Comparison of ENCODE assay signal across 15 cellular contexts in genomic region chr2:95050385-95051300, GRCh38. TPM values are rescaled to one million over a fixed set of nuclear protein-coding genes. Genes with fewer than 3 reads are reported as not detected.
DNase-seq lines count a peak whose midpoint lies in the region; TF ChIP-seq lines count a peak whose summit lies in the region.
"Had no signal": no experiment of that assay in that cellular context is flagged by ENCODE, and none has a peak within 500 bp of the region (broad histone marks: within the 10 kb centered on the region; RNA-seq: fewer than 3 reads in every experiment).

No MANE protein-coding gene starts in this region.

- peaks cover 15% of the 10 kb centered on the region for H3K79me2 ChIP-seq in PC-9 (ENCODE audit: low read depth)
- H3K79me2 ChIP-seq: parathyroid adenoma had no signal

- H3K9me2 ChIP-seq in PC-9 (ENCODE audit: insufficient read depth), result no peaks in the 10 kb centered on the region

- peaks cover 82% of the 10 kb centered on the region for H3K4me1 ChIP-seq in PC-9 (replicated peaks; ENCODE audit: insufficient read depth)
- H3K4me1 ChIP-seq: BE2C, foreskin keratinocyte had no signal

- CTCF ChIA-PET in PC-9 (lab: Charles Lee), result no interaction called here

- H3K9me3 ChIP-seq in PC-9 (ENCODE audit: insufficient read depth, low read depth) (no peaks in the 10 kb centered on the region), WERI-Rb-1 (ENCODE audit: severe bottlenecking) (no peaks in the 10 kb centered on the region)
- H3K9me3 ChIP-seq: BE2C had no signal

- TF ChIP-seq CTCF in PC-9 (conservative IDR thresholded peaks at IDR 0.05) (no peak), WERI-Rb-1 (IDR thresholded peaks at IDR 0.05; ENCODE audit: low read depth, low read length) (no peak)

- H2AFZ ChIP-seq in PC-9, result no peak overlapping the region
- H2AFZ ChIP-seq: parathyroid adenoma had no signal

- peak; percentile 22 for DNase-seq in stimulated activated CD4-positive, alpha-beta T cell treated with anti-CD3 and anti-CD28 coated beads, Interleukin-15, amount 100 ng/mL, for 24 hours
- DNase-seq in stimulated activated CD4-positive, alpha-beta T cell treated with anti-CD3 and anti-CD28 coated beads, Interleukin-2, amount 100 ng/mL, for 48 hours, result no peak
- DNase-seq in PC-9 (peak in 1 of 2 experiments; percentile 38), islet precursor cell (peak; percentile 12), WERI-Rb-1 (no peak), NCI-H146 (lab: John Stamatoyannopoulos, UW) (no peak), HCEC 1CT (no peak)
- DNase-seq: BE2C; central memory CD4-positive, alpha-beta T cell; foreskin keratinocyte; NCI-H446; SHP77 had no signal

- intact Hi-C loops in PC-9 (cut with micrococcal nuclease; ENCODE audit: unreplicated experiment), result no loop called here

- H3K27ac ChIP-seq in PC-9 (peak overlapping the region; percentile 92), WERI-Rb-1 (no peak overlapping the region)
- H3K27ac ChIP-seq: foreskin keratinocyte, parathyroid adenoma had no signal

- POLR2A ChIA-PET in PC-9 (lab: Charles Lee; ENCODE audit: unreplicated experiment), result no interaction called here

- peaks cover 57% of the 10 kb centered on the region for H3F3A ChIP-seq in PC-9 (ENCODE audit: insufficient read depth, low read depth)

- no TSS peak for BruUV-seq in PC-9 (replicated peaks; lab: Mats Ljungman, UMichigan)

- H3K27me3 ChIP-seq in PC-9 (ENCODE audit: insufficient read depth, low read depth) (no peaks in the 10 kb centered on the region), WERI-Rb-1 (ENCODE audit: insufficient read depth, low read depth, severe bottlenecking) (no peaks in the 10 kb centered on the region)
- H3K27me3 ChIP-seq: BE2C had no signal

- H3K36me3 ChIP-seq in PC-9 (ENCODE audit: low read depth) (peaks cover 41% of the 10 kb centered on the region), WERI-Rb-1 (no peaks in the 10 kb centered on the region)
- H3K36me3 ChIP-seq: BE2C had no signal

- no peaks in the 10 kb centered on the region for H4K20me1 ChIP-seq in PC-9 (ENCODE audit: insufficient read depth)

- H3K4me2 ChIP-seq in PC-9, result peak overlapping the region; percentile 27

- no peak overlapping the region for H3K4me3 ChIP-seq in PC-9
- no peak overlapping the region for H3K4me3 ChIP-seq in WERI-Rb-1 (ENCODE audit: low read depth, low read length)

RNA-seq across cellular contexts. Expression of gene MAL, which starts 25.1 kb away (rescaled TPM):
- total RNA-seq in PC-9 (2021), result 146 and 171 TPM in 2 replicates
- total RNA-seq: foreskin keratinocyte, LHCN-M2, subcutaneous adipose tissue had no signal

Comparison
In these comparisons a context has a peak if more than half of its experiments do, and no peak if none do; other contexts are left out.
1. DNase-seq: peak in stimulated activated CD4-positive, alpha-beta T cell treated with anti-CD3 and anti-CD28 coated beads, Interleukin-15, amount 100 ng/mL, for 24 hours (single experiment) and islet precursor cell (single experiment); none in stimulated activated CD4-positive, alpha-beta T cell treated with anti-CD3 and anti-CD28 coated beads, Interleukin-2, amount 100 ng/mL, for 48 hours (0 of 2), WERI-Rb-1 (single experiment), NCI-H146 (single experiment) and HCEC 1CT (single experiment).